Comparison of ENCODE assay signal across 1 cellular context in the genomic region with DNA sequence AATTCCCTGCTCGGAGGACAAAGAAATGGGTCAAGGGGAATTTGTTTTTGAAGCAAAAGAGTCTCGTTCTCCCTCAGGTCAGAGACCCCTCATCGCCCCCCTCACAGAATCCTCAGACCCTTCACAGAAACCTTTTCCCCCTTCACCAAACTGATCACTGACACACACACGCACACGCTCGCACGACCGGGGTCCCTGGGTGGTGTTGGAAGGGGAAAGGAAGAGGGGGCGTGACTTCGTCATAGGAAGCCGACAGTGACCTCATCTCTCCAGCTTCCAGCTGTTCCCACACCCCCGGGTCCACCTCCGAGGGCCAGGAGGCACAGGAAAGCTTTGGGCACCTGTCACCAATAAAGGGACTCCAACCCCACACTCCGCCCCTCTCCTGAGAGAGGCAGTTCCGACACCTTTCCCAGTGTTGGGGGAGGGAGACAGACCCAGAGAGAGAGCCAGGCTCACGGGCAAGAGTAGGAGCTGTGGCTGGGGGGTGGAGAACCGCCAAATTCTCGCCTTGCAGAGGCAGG.
TF ChIP-seq lines count a peak whose summit lies in the region.

No MANE protein-coding gene starts in this region.

TF ChIP-seq in HepG2, 621 proteins besides CTCF, POLR2A, EP300 and RAD21 (continued from another document and continues in another):
- TF ChIP-seq, protein P1, sequence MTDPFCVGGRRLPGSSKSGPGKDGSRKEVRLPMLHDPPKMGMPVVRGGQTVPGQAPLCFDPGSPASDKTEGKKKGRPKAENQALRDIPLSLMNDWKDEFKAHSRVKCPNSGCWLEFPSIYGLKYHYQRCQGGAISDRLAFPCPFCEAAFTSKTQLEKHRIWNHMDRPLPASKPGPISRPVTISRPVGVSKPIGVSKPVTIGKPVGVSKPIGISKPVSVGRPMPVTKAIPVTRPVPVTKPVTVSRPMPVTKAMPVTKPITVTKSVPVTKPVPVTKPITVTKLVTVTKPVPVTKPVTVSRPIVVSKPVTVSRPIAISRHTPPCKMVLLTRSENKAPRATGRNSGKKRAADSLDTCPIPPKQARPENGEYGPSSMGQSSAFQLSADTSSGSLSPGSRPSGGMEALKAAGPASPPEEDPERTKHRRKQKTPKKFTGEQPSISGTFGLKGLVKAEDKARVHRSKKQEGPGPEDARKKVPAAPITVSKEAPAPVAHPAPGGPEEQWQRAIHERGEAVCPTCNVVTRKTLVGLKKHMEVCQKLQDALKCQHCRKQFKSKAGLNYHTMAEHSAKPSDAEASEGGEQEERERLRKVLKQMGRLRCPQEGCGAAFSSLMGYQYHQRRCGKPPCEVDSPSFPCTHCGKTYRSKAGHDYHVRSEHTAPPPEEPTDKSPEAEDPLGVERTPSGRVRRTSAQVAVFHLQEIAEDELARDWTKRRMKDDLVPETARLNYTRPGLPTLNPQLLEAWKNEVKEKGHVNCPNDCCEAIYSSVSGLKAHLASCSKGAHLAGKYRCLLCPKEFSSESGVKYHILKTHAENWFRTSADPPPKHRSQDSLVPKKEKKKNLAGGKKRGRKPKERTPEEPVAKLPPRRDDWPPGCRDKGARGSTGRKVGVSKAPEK (CRISPR knock-in tag; IDR thresholded peaks at IDR 0.05; ENCODE audit: borderline replicate concordance) = no peak
- peak; percentile 26 for TF ChIP-seq AHDC1 (CRISPR knock-in tag; IDR thresholded peaks at IDR 0.05; ENCODE audit: borderline replicate concordance)
- no peak for TF ChIP-seq ZNF503 (CRISPR knock-in tag; IDR thresholded peaks at IDR 0.05)
- TF ChIP-seq ZSCAN9 (CRISPR knock-in tag; IDR thresholded peaks at IDR 0.05; ENCODE audit: borderline replicate concordance) = 0 out of 2 replicates have a peak, but pooled peaks have one; percentile 40
- TF ChIP-seq, protein P2, sequence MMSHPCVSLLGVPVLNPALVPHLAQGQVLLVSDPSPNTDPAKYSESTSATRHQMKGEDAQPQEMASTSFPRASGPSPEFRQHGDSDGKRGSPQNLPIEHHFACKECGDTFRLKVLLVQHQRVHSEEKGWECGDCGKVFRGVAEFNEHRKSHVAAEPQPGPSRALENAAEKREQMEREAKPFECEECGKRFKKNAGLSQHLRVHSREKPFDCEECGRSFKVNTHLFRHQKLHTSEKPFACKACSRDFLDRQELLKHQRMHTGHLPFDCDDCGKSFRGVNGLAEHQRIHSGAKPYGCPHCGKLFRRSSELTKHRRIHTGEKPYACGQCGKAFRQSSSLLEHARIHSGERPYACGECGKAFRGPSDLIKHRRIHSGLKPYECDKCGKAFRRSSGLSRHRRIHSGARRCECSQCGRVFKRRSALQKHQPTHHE (CRISPR knock-in tag; IDR thresholded peaks at IDR 0.05; ENCODE audit: borderline replicate concordance) = no peak
- no peak for TF ChIP-seq DNMT1 (CRISPR knock-in tag; IDR thresholded peaks at IDR 0.05)
- TF ChIP-seq ZMYM3 (CRISPR knock-in tag; IDR thresholded peaks at IDR 0.05) = no peak
- TF ChIP-seq GABPA (IDR thresholded peaks at IDR 0.05; ENCODE audit: low read depth, low read length) = peak; percentile 27; the same call in 1 of the 2 replicates
- TF ChIP-seq GABPA (CRISPR knock-in tag; IDR thresholded peaks at IDR 0.05; ENCODE audit: low read depth) = peak; percentile 69
- TF ChIP-seq MAX (IDR thresholded peaks at IDR 0.05) = 0 out of 2 replicates have a peak, but pooled peaks have one; percentile 30
- TF ChIP-seq ZNF367 (CRISPR knock-in tag; IDR thresholded peaks at IDR 0.05; ENCODE audit: borderline replicate concordance) = no peak
- TF ChIP-seq, protein P3, sequence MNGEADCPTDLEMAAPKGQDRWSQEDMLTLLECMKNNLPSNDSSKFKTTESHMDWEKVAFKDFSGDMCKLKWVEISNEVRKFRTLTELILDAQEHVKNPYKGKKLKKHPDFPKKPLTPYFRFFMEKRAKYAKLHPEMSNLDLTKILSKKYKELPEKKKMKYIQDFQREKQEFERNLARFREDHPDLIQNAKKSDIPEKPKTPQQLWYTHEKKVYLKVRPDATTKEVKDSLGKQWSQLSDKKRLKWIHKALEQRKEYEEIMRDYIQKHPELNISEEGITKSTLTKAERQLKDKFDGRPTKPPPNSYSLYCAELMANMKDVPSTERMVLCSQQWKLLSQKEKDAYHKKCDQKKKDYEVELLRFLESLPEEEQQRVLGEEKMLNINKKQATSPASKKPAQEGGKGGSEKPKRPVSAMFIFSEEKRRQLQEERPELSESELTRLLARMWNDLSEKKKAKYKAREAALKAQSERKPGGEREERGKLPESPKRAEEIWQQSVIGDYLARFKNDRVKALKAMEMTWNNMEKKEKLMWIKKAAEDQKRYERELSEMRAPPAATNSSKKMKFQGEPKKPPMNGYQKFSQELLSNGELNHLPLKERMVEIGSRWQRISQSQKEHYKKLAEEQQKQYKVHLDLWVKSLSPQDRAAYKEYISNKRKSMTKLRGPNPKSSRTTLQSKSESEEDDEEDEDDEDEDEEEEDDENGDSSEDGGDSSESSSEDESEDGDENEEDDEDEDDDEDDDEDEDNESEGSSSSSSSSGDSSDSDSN (CRISPR knock-in tag; IDR thresholded peaks at IDR 0.05) = peak; percentile 25
- TF ChIP-seq NR1H2 (CRISPR knock-in tag; IDR thresholded peaks at IDR 0.05; ENCODE audit: borderline replicate concordance, low read depth) = no peak
- TF ChIP-seq, protein P4, sequence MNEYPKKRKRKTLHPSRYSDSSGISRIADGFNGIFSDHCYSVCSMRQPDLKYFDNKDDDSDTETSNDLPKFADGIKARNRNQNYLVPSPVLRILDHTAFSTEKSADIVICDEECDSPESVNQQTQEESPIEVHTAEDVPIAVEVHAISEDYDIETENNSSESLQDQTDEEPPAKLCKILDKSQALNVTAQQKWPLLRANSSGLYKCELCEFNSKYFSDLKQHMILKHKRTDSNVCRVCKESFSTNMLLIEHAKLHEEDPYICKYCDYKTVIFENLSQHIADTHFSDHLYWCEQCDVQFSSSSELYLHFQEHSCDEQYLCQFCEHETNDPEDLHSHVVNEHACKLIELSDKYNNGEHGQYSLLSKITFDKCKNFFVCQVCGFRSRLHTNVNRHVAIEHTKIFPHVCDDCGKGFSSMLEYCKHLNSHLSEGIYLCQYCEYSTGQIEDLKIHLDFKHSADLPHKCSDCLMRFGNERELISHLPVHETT (CRISPR knock-in tag; conservative IDR thresholded peaks at IDR 0.05) = no peak
- TF ChIP-seq ZFP36L2 (CRISPR knock-in tag; IDR thresholded peaks at IDR 0.05) = no peak
- TF ChIP-seq ZBTB1 (CRISPR knock-in tag; IDR thresholded peaks at IDR 0.05; ENCODE audit: borderline replicate concordance) = no peak
- TF ChIP-seq ZSCAN12 (CRISPR knock-in tag; IDR thresholded peaks at IDR 0.05) = no peak
- TF ChIP-seq ARID2 (CRISPR knock-in tag; IDR thresholded peaks at IDR 0.05; ENCODE audit: borderline replicate concordance) = no peak
- TF ChIP-seq, protein P5, sequence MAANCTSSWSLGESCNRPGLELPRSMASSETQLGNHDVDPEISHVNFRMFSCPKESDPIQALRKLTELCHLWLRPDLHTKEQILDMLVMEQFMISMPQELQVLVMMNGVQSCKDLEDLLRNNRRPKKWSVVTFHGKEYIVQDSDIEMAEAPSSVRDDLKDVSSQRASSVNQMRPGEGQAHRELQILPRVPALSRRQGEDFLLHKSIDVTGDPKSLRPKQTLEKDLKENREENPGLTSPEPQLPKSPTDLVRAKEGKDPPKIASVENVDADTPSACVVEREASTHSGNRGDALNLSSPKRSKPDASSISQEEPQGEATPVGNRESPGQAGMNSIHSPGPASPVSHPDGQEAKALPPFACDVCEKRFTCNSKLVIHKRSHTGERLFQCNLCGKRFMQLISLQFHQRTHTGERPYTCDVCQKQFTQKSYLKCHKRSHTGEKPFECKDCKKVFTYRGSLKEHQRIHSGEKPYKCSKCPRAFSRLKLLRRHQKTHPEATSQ (CRISPR knock-in tag; IDR thresholded peaks at IDR 0.05; ENCODE audit: borderline replicate concordance) = 0 out of 2 replicates have a peak, but pooled peaks have one; percentile 15
- TF ChIP-seq EZH2 (conservative IDR thresholded peaks at IDR 0.05; ENCODE audit: low read depth, low read length) = no peak
- peak in 1 of 2 experiments; percentile 56; a peak in 2 of 4 replicates for TF ChIP-seq KLF16 (CRISPR knock-in tag; IDR thresholded peaks at IDR 0.05)
- TF ChIP-seq ZNF775 (CRISPR knock-in tag; IDR thresholded peaks at IDR 0.05; ENCODE audit: borderline replicate concordance) = no peak
- TF ChIP-seq MED13 (CRISPR knock-in tag; IDR thresholded peaks at IDR 0.05) = no peak
- no peak for TF ChIP-seq PLRG1 (conservative IDR thresholded peaks at IDR 0.05)
- TF ChIP-seq SIN3A (IDR thresholded peaks at IDR 0.05; ENCODE audit: borderline replicate concordance, low read depth, low read length) = 0 out of 2 replicates have a peak, but pooled peaks have one; percentile 47
- peak; percentile 63; the same call in 1 of the 2 replicates for TF ChIP-seq ZNF816 (CRISPR knock-in tag; IDR thresholded peaks at IDR 0.05; ENCODE audit: borderline replicate concordance)
- no peak for TF ChIP-seq BCL3 (CRISPR knock-in tag; IDR thresholded peaks at IDR 0.05)
- TF ChIP-seq SMC3 (IDR thresholded peaks at IDR 0.05; ENCODE audit: low read length) = no peak
- no peak for TF ChIP-seq WIZ (CRISPR knock-in tag; IDR thresholded peaks at IDR 0.05)
- peak; percentile 56; the same call in 1 of the 2 replicates for TF ChIP-seq ZBTB7A (CRISPR knock-in tag; IDR thresholded peaks at IDR 0.05)
- peak; percentile 97 for TF ChIP-seq HOXA3 (CRISPR knock-in tag; IDR thresholded peaks at IDR 0.05)
- peak; percentile 51; the same call in 1 of the 2 replicates for TF ChIP-seq ZMYM2 (CRISPR knock-in tag; IDR thresholded peaks at IDR 0.05)
- peak; percentile 51; the same call in 1 of the 2 replicates for TF ChIP-seq ZNF160 (CRISPR knock-in tag; IDR thresholded peaks at IDR 0.05)
- TF ChIP-seq MATR3 (CRISPR knock-in tag; IDR thresholded peaks at IDR 0.05) = no peak
- peak; percentile 47 for TF ChIP-seq MED1 (CRISPR knock-in tag; IDR thresholded peaks at IDR 0.05)
- TF ChIP-seq POLR2G (IDR thresholded peaks at IDR 0.05; ENCODE audit: low read depth, low read length) = peak; percentile 78
- TF ChIP-seq SNAPC2 (CRISPR knock-in tag; IDR thresholded peaks at IDR 0.05) = 0 out of 2 replicates have a peak, but pooled peaks have one; percentile 65
- no peak for TF ChIP-seq ARNT (IDR thresholded peaks at IDR 0.05)
- no peak for TF ChIP-seq ISX (CRISPR knock-in tag; conservative IDR thresholded peaks at IDR 0.05)
- TF ChIP-seq GATAD2A (CRISPR knock-in tag; IDR thresholded peaks at IDR 0.05) = peak; percentile 15; the same call in 1 of the 2 replicates
- TF ChIP-seq ATF7 (IDR thresholded peaks at IDR 0.05) = peak; percentile 41; the same call in 1 of the 2 replicates
- TF ChIP-seq ATF7 (CRISPR knock-in tag; IDR thresholded peaks at IDR 0.05) = peak; percentile 63; the same call in 1 of the 2 replicates
